Comparison of ENCODE assay signal across 19 cellular contexts in the genomic region with DNA sequence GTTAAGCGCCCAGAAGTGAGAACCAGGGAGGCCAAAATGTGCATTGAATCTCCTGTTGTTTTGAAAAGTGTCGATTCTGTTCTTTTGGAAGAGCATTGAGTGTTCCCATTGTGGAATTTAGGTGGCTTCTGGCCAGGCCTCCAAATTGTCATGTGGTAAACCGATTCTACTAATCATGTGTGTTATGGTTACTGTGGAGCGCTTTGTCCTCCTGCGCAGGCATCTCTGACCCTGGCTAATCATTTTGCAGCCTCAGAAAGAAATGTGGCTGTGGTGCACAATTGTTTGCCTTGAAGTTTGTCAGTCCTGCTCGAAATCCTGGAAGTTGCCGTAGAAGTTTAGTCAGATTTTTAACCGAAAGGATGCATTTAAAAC.
DNase-seq lines count a peak whose midpoint lies in the region; ATAC-seq lines count a peak whose summit lies in the region.
"Had no signal": no experiment of that assay in that cellular context is flagged by ENCODE, and none has a peak within 500 bp of the region (broad histone marks: within the 10 kb centered on the region; RNA-seq: fewer than 3 reads in every experiment).

No MANE protein-coding gene starts in this region.

- peak overlapping the region; percentile 91 for H3K27ac ChIP-seq in cingulate gyrus (ENCODE audit: low read depth, low read length)
- H3K27ac ChIP-seq: foreskin keratinocyte, lower lobe of right lung, upper lobe of right lung had no signal

- DNase-seq in EH (ENCODE audit: low read depth) (peak; percentile 4), inferior parietal cortex (ENCODE audit: extremely low spot score) (peak; percentile 74), stromal cell of bone marrow (ENCODE audit: low read depth) (peak; percentile 19), NCI-H1417 treated with DMSO at 0.1 percent for 48 hours (lab: John Stamatoyannopoulos, UW) (no peak), cortex of kidney (lab: John Stamatoyannopoulos, UW) (no peak)
- DNase-seq: activated CD4-positive, alpha-beta T cell treated with anti-CD3 and anti-CD28 coated beads for 48 hours; activated naive CD4-positive, alpha-beta T cell; activated T-cell treated with anti-CD3 and anti-CD28 coated beads, Interleukin-2, amount 50 U/mL, for 4 hours; foreskin keratinocyte; lower lobe of right lung; NCI-H1092; NCI-H187 treated with DMSO at 0.1 percent for 48 hours; NCI-H2227 treated with DMSO at 0.1 percent for 48 hours; NCI-H774; upper lobe of right lung had no signal

- no peak for ATAC-seq in HG02588 (IDR thresholded peaks at IDR 0.05; ENCODE audit: unreplicated experiment)
- ATAC-seq: activated T-cell treated with anti-CD3 and anti-CD28 coated beads, Interleukin-2, amount 50 U/mL, for 4 hours; foreskin keratinocyte; HCT116; lower lobe of right lung; SK-N-SH treated with all-trans-retinoic acid at 6 μM for 48 hours; upper lobe of right lung had no signal

Comparison
In these comparisons a context has a peak if more than half of its experiments do, and no peak if none do; other contexts are left out.
1. DNase-seq: peak in EH (single experiment), inferior parietal cortex (single experiment) and stromal cell of bone marrow (single experiment); none in NCI-H1417 treated with DMSO at 0.1 percent for 48 hours (single experiment) and cortex of kidney (single experiment).